Comparison of ENCODE assay signal across 8 cellular contexts in genomic region chr3:17742092-17742836, GRCh38. TPM values are rescaled to one million over a fixed set of nuclear protein-coding genes. Genes with fewer than 3 reads are reported as not detected.
DNase-seq lines count a peak whose midpoint lies in the region; ATAC-seq and TF ChIP-seq lines count a peak whose summit lies in the region.

Gene TBC1D5, minus strand, starts transcription at chr3:17742631. Its CDS starts 234,061 bp downstream, at chr3:17508570.

- peaks cover 6% of the 10 kb centered on the region for H3F3A ChIP-seq in neural cell (ENCODE audit: insufficient read depth, low read length, poor library complexity, severe bottlenecking)

- TF ChIP-seq CTCF in DND-41 (IDR thresholded peaks at IDR 0.05; ENCODE audit: borderline replicate concordance, extremely low read depth, low read length, poor library complexity, severe bottlenecking), result peak; percentile 2
- no peak for TF ChIP-seq CTCF in RWPE2 (IDR thresholded peaks at IDR 0.05; ENCODE audit: poor library complexity, severe bottlenecking)
- no peak for TF ChIP-seq CTCF in fibroblast of the aortic adventitia (IDR thresholded peaks at IDR 0.05; ENCODE audit: insufficient read depth, low read length)
- no peak for TF ChIP-seq CTCF in neural cell (IDR thresholded peaks at IDR 0.05; ENCODE audit: poor library complexity, severe bottlenecking)
- TF ChIP-seq CTCF in stomach (IDR thresholded peaks at IDR 0.05), result no peak

- peaks cover 40% of the 10 kb centered on the region for H3K4me1 Mint-ChIP-seq in activated T-helper 2 cell treated with anti-CD3 and anti-CD28 coated beads, Interferon-gamma antibody, Interleukin-2, Interleukin-4, amounts not matched to agents 10 μg/mL and 5 μg/mL and 100 μg/mL, durations not matched to agents 14 hours and 24 hours and 36 hours (ENCODE audit: low read depth)

- ATAC-seq in DND-41 (ENCODE audit: insufficient read depth, low read depth), result peak; percentile 91
- ATAC-seq in GM21786 (IDR thresholded peaks at IDR 0.05; ENCODE audit: unreplicated experiment), result peak; percentile 18
- peak; percentile 34 for ATAC-seq in RWPE2 (ENCODE audit: low read depth)

- no peaks in the 10 kb centered on the region for H4K20me1 ChIP-seq in DND-41 (ENCODE audit: insufficient read depth, low read length)
- no peaks in the 10 kb centered on the region for H4K20me1 ChIP-seq in neural cell (ENCODE audit: insufficient read depth)

- H3K79me2 ChIP-seq in DND-41 (ENCODE audit: insufficient read depth, low read length) (peaks cover 59% of the 10 kb centered on the region), neural cell (replicated peaks; ENCODE audit: insufficient read depth, low read length) (peaks cover 26% of the 10 kb centered on the region)

- H3K36me3 Mint-ChIP-seq in activated T-helper 2 cell treated with anti-CD3 and anti-CD28 coated beads, Interferon-gamma antibody, Interleukin-2, Interleukin-4, amounts not matched to agents 10 μg/mL and 5 μg/mL and 100 μg/mL, durations not matched to agents 14 hours and 24 hours and 36 hours (ENCODE audit: low read depth), result peaks cover 19% of the 10 kb centered on the region

- peak within 1 kb of the TSS; percentile 98 for H3K27ac Mint-ChIP-seq in activated T-helper 2 cell treated with anti-CD3 and anti-CD28 coated beads, Interferon-gamma antibody, Interleukin-2, Interleukin-4, amounts not matched to agents 10 μg/mL and 5 μg/mL and 100 μg/mL, durations not matched to agents 14 hours and 24 hours and 36 hours

- H3K36me3 ChIP-seq in DND-41 (ENCODE audit: insufficient read depth, low read length) (peaks cover 10% of the 10 kb centered on the region), KOPT-K1 (ENCODE audit: insufficient read depth, low read length) (peaks cover 6% of the 10 kb centered on the region; the same call in 1 of the 2 replicates), RWPE2 (ENCODE audit: low read depth) (peaks cover 9% of the 10 kb centered on the region; the same call in 1 of the 2 replicates), neural cell (ENCODE audit: insufficient read depth, low read length) (no peaks in the 10 kb centered on the region), stomach (no peaks in the 10 kb centered on the region)

- H3K27me3 Mint-ChIP-seq in activated T-helper 2 cell treated with anti-CD3 and anti-CD28 coated beads, Interferon-gamma antibody, Interleukin-2, Interleukin-4, amounts not matched to agents 10 μg/mL and 5 μg/mL and 100 μg/mL, durations not matched to agents 14 hours and 24 hours and 36 hours (ENCODE audit: low read depth), result no peaks in the 10 kb centered on the region

- H3K9me3 Mint-ChIP-seq in activated T-helper 2 cell treated with anti-CD3 and anti-CD28 coated beads, Interferon-gamma antibody, Interleukin-2, Interleukin-4, amounts not matched to agents 10 μg/mL and 5 μg/mL and 100 μg/mL, durations not matched to agents 14 hours and 24 hours and 36 hours, result no peaks in the 10 kb centered on the region

- peak within 1 kb of the TSS; percentile 93 for H3K4me3 Mint-ChIP-seq in activated T-helper 2 cell treated with anti-CD3 and anti-CD28 coated beads, Interferon-gamma antibody, Interleukin-2, Interleukin-4, amounts not matched to agents 10 μg/mL and 5 μg/mL and 100 μg/mL, durations not matched to agents 14 hours and 24 hours and 36 hours (ENCODE audit: low read depth)

- H2AFZ ChIP-seq in DND-41 (ENCODE audit: low read depth, low read length), result peak within 1 kb of the TSS; percentile 90
- H2AFZ ChIP-seq in neural cell (ENCODE audit: low read depth, low read length), result peak within 1 kb of the TSS; percentile 49

- H3K4me1 ChIP-seq in DND-41 (ENCODE audit: insufficient read depth, low read length) (peaks cover 50% of the 10 kb centered on the region), RWPE2 (ENCODE audit: insufficient read depth, poor library complexity, severe bottlenecking) (peaks cover 23% of the 10 kb centered on the region), stomach (peaks cover 21 to 51% (median 43%) of the 10 kb centered on the region in 4 donors)

- H3K27me3 ChIP-seq in DND-41 (ENCODE audit: insufficient read depth, low read length, poor library complexity), result no peaks in the 10 kb centered on the region
- no peaks in the 10 kb centered on the region for H3K27me3 ChIP-seq in RWPE2 (ENCODE audit: insufficient read depth, poor library complexity, severe bottlenecking)
- H3K27me3 ChIP-seq in neural cell (ENCODE audit: insufficient read depth, low read depth, low read length), result no peaks in the 10 kb centered on the region
- no peaks in the 10 kb centered on the region for H3K27me3 ChIP-seq in stomach

- intact Hi-C loops in activated T-helper 2 cell treated with anti-CD3 and anti-CD28 coated beads, Interferon-gamma antibody, Interleukin-2, Interleukin-4, amounts not matched to agents 10 μg/mL and 5 μg/mL and 100 μg/mL, durations not matched to agents 14 hours and 24 hours and 36 hours (cut with micrococcal nuclease), result loop anchor here (1.0 to 10.0 kb wide), 3 partner anchors 32 to 1430 kb away; no protein-coding TSS in a partner anchor
- intact Hi-C loops in stomach (cut with DNase I; ENCODE audit: low total_unique reads), result no loop called here

- TF ChIP-seq RAD21 in neural cell (conservative IDR thresholded peaks at IDR 0.05), result peak; percentile 38

- no peak for TF ChIP-seq EP300 in neural cell (conservative IDR thresholded peaks at IDR 0.05; ENCODE audit: poor library complexity, severe bottlenecking)
- no peak for TF ChIP-seq EP300 in stomach (IDR thresholded peaks at IDR 0.05)

- H3K9me3 ChIP-seq in DND-41 (ENCODE audit: insufficient read depth, low read length, severe bottlenecking) (no peaks in the 10 kb centered on the region), KOPT-K1 (ENCODE audit: insufficient read depth, low read length, poor library complexity, severe bottlenecking) (no peaks in the 10 kb centered on the region), RWPE2 (ENCODE audit: severe bottlenecking) (no peaks in the 10 kb centered on the region), neural cell (ENCODE audit: low read length) (no peaks in the 10 kb centered on the region), stomach (no peaks in the 10 kb centered on the region)

- H3K4me2 ChIP-seq in DND-41 (ENCODE audit: insufficient read depth, low read length) (peak within 1 kb of the TSS; percentile 85), neural cell (ENCODE audit: low read length) (peak within 1 kb of the TSS; percentile 71)

- H3K4me3 ChIP-seq in DND-41 (ENCODE audit: low read depth in 1 of 2, low read length in 2 of 2), result peak within 1 kb of the TSS; percentile 47 to 59
- H3K4me3 ChIP-seq in RWPE2 (ENCODE audit: severe bottlenecking), result peak within 1 kb of the TSS; percentile 58
- H3K4me3 ChIP-seq in fibroblast of the aortic adventitia (ENCODE audit: low read depth, low read length), result peak within 1 kb of the TSS; percentile 77
- H3K4me3 ChIP-seq in neural cell (ENCODE audit: low read length), result peak within 1 kb of the TSS; percentile 95
- peak within 1 kb of the TSS; percentile 65 to 83 (median 72) for H3K4me3 ChIP-seq in stomach

- H3K27ac ChIP-seq in DND-41 (ENCODE audit: low read length), result peak within 1 kb of the TSS; percentile 86
- peak within 1 kb of the TSS; percentile 86 for H3K27ac ChIP-seq in KOPT-K1 (ENCODE audit: low read depth, low read length, poor library complexity, severe bottlenecking)
- peak within 1 kb of the TSS; percentile 98 for H3K27ac ChIP-seq in RWPE2 (ENCODE audit: poor library complexity, severe bottlenecking)
- peak within 1 kb of the TSS; percentile 88 for H3K27ac ChIP-seq in neural cell (ENCODE audit: low read length)
- peak within 1 kb of the TSS; percentile 93 to 100 (median 99) for H3K27ac ChIP-seq in stomach

- peak in 1 of 4 donors; percentile 36 for TF ChIP-seq POLR2A in stomach (IDR thresholded peaks at IDR 0.05)

- WGBS in stomach, 5 donors, result 0 to 2% (median 1%) methylated on average over 31 to 82 of the region's 82 CpGs

- H3K9me2 ChIP-seq in neural cell (ENCODE audit: insufficient read depth, low read length), result no peaks in the 10 kb centered on the region

- peak; percentile 97 for DNase-seq in DND-41
- peak; percentile 97 for DNase-seq in RWPE2 (ENCODE audit: low spot score)
- peak; percentile 93 for DNase-seq in activated T-helper 2 cell treated with anti-CD3 and anti-CD28 coated beads, Interferon-gamma antibody, Interleukin-2, Interleukin-4, amounts not matched to agents 10 μg/mL and 5 μg/mL and 100 μg/mL, durations not matched to agents 14 hours and 24 hours and 36 hours (ENCODE audit: low spot score)
- DNase-seq in fibroblast of the aortic adventitia (ENCODE audit: low read depth), result no peak
- peak; percentile 72 for DNase-seq in stomach

- H3K9ac ChIP-seq in DND-41 (ENCODE audit: low read depth, low read length), result peak within 1 kb of the TSS; percentile 99
- peak within 1 kb of the TSS; percentile 87 for H3K9ac ChIP-seq in neural cell (ENCODE audit: low read length)

TF ChIP-seq in neural cell, 6 proteins besides CTCF, POLR2A, EP300 and RAD21 (continues in another document):
- TF ChIP-seq SMC3 (conservative IDR thresholded peaks at IDR 0.05; ENCODE audit: poor library complexity) (peak; percentile 33), POLR2AphosphoS5 (IDR thresholded peaks at IDR 0.05) (peak; percentile 82)

RNA-seq across cellular contexts. Expression of gene TBC1D5, which starts in this region (rescaled TPM):
- total RNA-seq in activated T-helper 2 cell treated with anti-CD3 and anti-CD28 coated beads, Interferon-gamma antibody, Interleukin-2, Interleukin-4, amounts not matched to agents 10 μg/mL and 5 μg/mL and 100 μg/mL, durations not matched to agents 14 hours and 24 hours and 36 hours, result 40.2 and 43.9 TPM in 2 replicates
- total RNA-seq in fibroblast of the aortic adventitia (ENCODE audit: low replicate concordance), result 83.4 and 145 TPM in 2 replicates
- 22.0 and 28.3 TPM in 2 replicates for polyA plus RNA-seq in neural cell
- polyA minus RNA-seq in neural cell, result 142 and 154 TPM in 2 replicates
- total RNA-seq in stomach, result 10 to 100 TPM; 25.1 to 75.1 (median 54.0) TPM
- polyA plus RNA-seq in stomach, result 10 to 100 TPM in 1 of 3 donors, 1 to 10 TPM in 2; 4.7 to 10.1 (median 9.5) TPM

Comparison
In these comparisons a context has a peak if more than half of its experiments do, and no peak if none do; other contexts are left out.
1. ATAC-seq: peak in every context shown above with its lines; median percentile 91 in DND-41; 34 in RWPE2; 18 in GM21786.